In the genomic region with DNA sequence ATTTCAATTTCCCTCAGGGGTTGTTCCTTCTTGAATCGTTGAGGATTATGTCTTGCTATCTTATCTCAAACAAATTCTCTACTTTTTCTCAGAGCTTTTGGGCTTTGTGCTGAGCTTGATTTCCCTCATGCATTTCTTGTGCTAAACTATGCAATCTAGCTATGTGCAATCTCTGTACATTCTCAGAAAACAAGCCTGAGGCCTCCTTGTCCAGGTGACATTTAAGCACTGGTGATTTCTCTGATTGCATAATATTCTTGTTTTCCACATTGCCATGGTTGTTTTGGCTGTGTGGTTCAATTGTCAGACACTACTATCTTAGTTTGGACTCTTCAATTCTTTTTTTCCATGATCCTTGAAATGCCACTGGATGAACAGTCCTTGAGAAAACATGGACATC, we compare ENCODE assay signal across 22 cellular contexts.
"Had no signal": no experiment of that assay in that cellular context is flagged by ENCODE, and none has a peak within 500 bp of the region (broad histone marks: within the 10 kb centered on the region; RNA-seq: fewer than 3 reads in every experiment).

No MANE protein-coding gene starts in this region.

- DNase-seq: effector memory CD8-positive, alpha-beta T cell; esophagus squamous epithelium; foreskin melanocyte; heart left ventricle; hypothalamus; kidney glomerular epithelial cell; midbrain; naive B cell; retina; spleen; stimulated activated CD4-positive, alpha-beta T cell treated with anti-CD3 and anti-CD28 coated beads, Interleukin-15, amount 100 ng/mL, for 24 hours; stimulated activated CD4-positive, alpha-beta T cell treated with anti-CD3 and anti-CD28 coated beads, Interleukin-1b, Interleukin-23, amount 100 ng/mL, for 48 hours; stimulated activated CD4-positive, alpha-beta T cell treated with anti-CD3 and anti-CD28 coated beads, Interleukin-4, amount 100 ng/mL, for 24 hours; tibial artery had no signal

- H2AFZ ChIP-seq: parathyroid adenoma had no signal

- H3K9me3 Mint-ChIP-seq: effector memory CD8-positive, alpha-beta T cell; memory B cell; naive B cell; nephron; stimulated activated naive CD8-positive, alpha-beta T cell treated with anti-CD3 and anti-CD28 coated beads, Interleukin-15, Interleukin-2, amounts not matched to agents 100 ng/mL and 50 ng/mL, for 24 hours had no signal

- H3K4me3 Mint-ChIP-seq: effector memory CD8-positive, alpha-beta T cell; memory B cell; naive B cell; nephron; stimulated activated memory B cell treated with anti-CD40 and anti-IgM and Interleukin-4, amounts not matched to agents 10 μg/mL and 1 μg/mL and 100 μg/mL, for 72 hours; stimulated activated naive CD8-positive, alpha-beta T cell treated with anti-CD3 and anti-CD28 coated beads, Interleukin-15, Interleukin-2, amounts not matched to agents 100 ng/mL and 50 ng/mL, for 24 hours had no signal

- H3K9me3 ChIP-seq: esophagus squamous epithelium, heart left ventricle, prostate gland, spleen, tibial artery had no signal

- H3K4me3 ChIP-seq: esophagus squamous epithelium, heart left ventricle, prostate gland, spleen, tibial artery had no signal

- H3K27me3 ChIP-seq: esophagus squamous epithelium, heart left ventricle, spleen, tibial artery had no signal

- H3K36me3 Mint-ChIP-seq: memory B cell; naive B cell; stimulated activated memory B cell treated with anti-CD40 and anti-IgM and Interleukin-4, amounts not matched to agents 10 μg/mL and 1 μg/mL and 100 μg/mL, for 72 hours had no signal

- FAIRE-seq: islet of Langerhans had no signal

- H3K9ac ChIP-seq: parathyroid adenoma had no signal

- H3K27ac ChIP-seq: esophagus squamous epithelium, heart left ventricle, parathyroid adenoma, prostate gland, spleen, tibial artery had no signal

- H3K27ac Mint-ChIP-seq: effector memory CD8-positive, alpha-beta T cell; memory B cell; naive B cell; nephron; stimulated activated memory B cell treated with anti-CD40 and anti-IgM and Interleukin-4, amounts not matched to agents 10 μg/mL and 1 μg/mL and 100 μg/mL, for 72 hours; stimulated activated naive CD8-positive, alpha-beta T cell treated with anti-CD3 and anti-CD28 coated beads, Interleukin-15, Interleukin-2, amounts not matched to agents 100 ng/mL and 50 ng/mL, for 24 hours had no signal

- H3K4me1 ChIP-seq: esophagus squamous epithelium, heart left ventricle, parathyroid adenoma, prostate gland, spleen, tibial artery had no signal

- H3K79me2 ChIP-seq: parathyroid adenoma had no signal

- H3K27me3 Mint-ChIP-seq: effector memory CD8-positive, alpha-beta T cell; memory B cell; naive B cell; stimulated activated memory B cell treated with anti-CD40 and anti-IgM and Interleukin-4, amounts not matched to agents 10 μg/mL and 1 μg/mL and 100 μg/mL, for 72 hours; stimulated activated naive CD8-positive, alpha-beta T cell treated with anti-CD3 and anti-CD28 coated beads, Interleukin-15, Interleukin-2, amounts not matched to agents 100 ng/mL and 50 ng/mL, for 24 hours had no signal

- H3K4me1 Mint-ChIP-seq: memory B cell; naive B cell; nephron; stimulated activated memory B cell treated with anti-CD40 and anti-IgM and Interleukin-4, amounts not matched to agents 10 μg/mL and 1 μg/mL and 100 μg/mL, for 72 hours had no signal

- ATAC-seq: effector memory CD8-positive, alpha-beta T cell; heart left ventricle; sciatic nerve had no signal

- H3K36me3 ChIP-seq: esophagus squamous epithelium, heart left ventricle, prostate gland, spleen, tibial artery had no signal
